17 cellular contexts compared by ENCODE assay signal in genomic region chr4:26256016-26256415, GRCh38.
DNase-seq lines count a peak whose midpoint lies in the region; ATAC-seq lines count a peak whose summit lies in the region.
"Had no signal": no experiment of that assay in that cellular context is flagged by ENCODE, and none has a peak within 500 bp of the region (broad histone marks: within the 10 kb centered on the region; RNA-seq: fewer than 3 reads in every experiment).

No MANE protein-coding gene starts in this region.

- peak; percentile 34 for DNase-seq in GM04503 (ENCODE audit: low read depth)
- DNase-seq in RPMI7951 (ENCODE audit: low read depth) = peak; percentile 42
- peak; percentile 33 for DNase-seq in fibroblast of the conjunctiva (ENCODE audit: low read depth)
- peak; percentile 31 for DNase-seq in renal cortical epithelial cell (ENCODE audit: low read depth)
- DNase-seq in foreskin melanocyte = no peak
- DNase-seq: activated naive CD4-positive, alpha-beta T cell; activated T-cell treated with anti-CD3 and anti-CD28 coated beads, Interleukin-2, amount 50 U/mL, for 24 hours; amniotic stem cell; DMS79 treated with DMSO at 0.1 percent for 48 hours; kidney; NCI-H146; nucleus accumbens; SHP77; stimulated activated CD4-positive, alpha-beta T cell treated with anti-CD3 and anti-CD28 coated beads, Interleukin-12 subunit alpha, Interleukin-12 subunit beta, amount 100 ng/mL, for 4 hours; tibial artery had no signal

- ATAC-seq in GM19023 (IDR thresholded peaks at IDR 0.05; ENCODE audit: unreplicated experiment) (no peak), GM21576 (IDR thresholded peaks at IDR 0.05; ENCODE audit: unreplicated experiment) (no peak)
